Comparison of ENCODE assay signal across 21 cellular contexts in genomic region chr10:103619424-103620356, GRCh38.
DNase-seq lines count a peak whose midpoint lies in the region; ATAC-seq, FAIRE-seq and TF ChIP-seq lines count a peak whose summit lies in the region.
"Had no signal": no experiment of that assay in that cellular context is flagged by ENCODE, and none has a peak within 500 bp of the region (broad histone marks: within the 10 kb centered on the region; RNA-seq: fewer than 3 reads in every experiment).

No MANE protein-coding gene starts in this region.

- H3K4me1 ChIP-seq in heart right ventricle (peaks cover 49 to 86% (median 80%) of the 10 kb centered on the region in 9 donors), gastroesophageal sphincter (peaks cover 0 to 87% (median 53%) of the 10 kb centered on the region in 3 donors), psoas muscle (peaks cover 74% of the 10 kb centered on the region), vagina (peaks cover 93% of the 10 kb centered on the region)
- H3K4me1 ChIP-seq: A549, HAP-1 had no signal

- TF ChIP-seq CTCF in heart right ventricle (IDR thresholded peaks at IDR 0.05) (no peak), gastroesophageal sphincter (IDR thresholded peaks at IDR 0.05) (no peak), psoas muscle (IDR thresholded peaks at IDR 0.05) (no peak), vagina (IDR thresholded peaks at IDR 0.05) (no peak), D721Med (IDR thresholded peaks at IDR 0.05; ENCODE audit: insufficient read depth, missing control alignments) (no peak)

- H3K9me3 ChIP-seq in heart right ventricle (no peaks in the 10 kb centered on the region), gastroesophageal sphincter (no peaks in the 10 kb centered on the region), psoas muscle (no peaks in the 10 kb centered on the region), vagina (no peaks in the 10 kb centered on the region)
- H3K9me3 ChIP-seq: A549, HAP-1, Peyer's patch had no signal

- intact Hi-C loops in heart right ventricle (cut with DNase I): loop anchor here in 7 of 10 donors (5.0 to 10.0 kb wide), 6 partner anchors 33 to 1615 kb away; partner anchors contain the start of gene SH3PXD2A (in 1 of the 7)
- intact Hi-C loops in left cardiac atrium (cut with DNase I): no loop called here
- intact Hi-C loops in psoas muscle (cut with DNase I): loop anchor here (5.0 kb wide), 2 partner anchors 33 to 43 kb away; no protein-coding TSS in a partner anchor
- intact Hi-C loops in vagina (cut with DNase I): loop anchor here (5.0 kb wide), 1 partner anchor 58 kb away; no protein-coding TSS in a partner anchor

- DNase-seq in heart right ventricle: no peak
- DNase-seq in left cardiac atrium: no peak
- no peak for DNase-seq in psoas muscle
- DNase-seq in vagina (ENCODE audit: extremely low spot score in 2 of 2): no peak
- DNase-seq in SKM-1 treated with dmso at 0.1 percent for 144 hours (lab: John Stamatoyannopoulos, UW; ENCODE audit: unreplicated experiment): no peak
- DNase-seq in D721Med (ENCODE audit: insufficient read length, low spot score): no peak
- DNase-seq: activated CD4-positive, alpha-beta T cell treated with anti-CD3 and anti-CD28 coated beads for 4 hours; activated T-cell treated with anti-CD3 and anti-CD28 coated beads, Interleukin-2, amount 50 U/mL, for 24 hours; COR-L47; foreskin melanocyte; naive thymus-derived CD4-positive, alpha-beta T cell; NCI-H2029; NCI-H526 treated with DMSO at 0.1 percent for 48 hours; retina; stimulated activated naive CD4-positive, alpha-beta T cell; T-helper 1 cell had no signal

- 75 to 79% methylated on average over 22 of the region's 22 CpGs for WGBS in heart right ventricle, 2 donors
- 40 to 50% methylated on average over 1 to 8 of the region's 22 CpGs for WGBS in gastroesophageal sphincter (ENCODE audit: low coverage in 1 of 2), 2 donors
- WGBS in psoas muscle, 3 donors: 69 to 73% (median 71%) methylated on average over 20 to 22 of the region's 22 CpGs

- no peak for ATAC-seq in heart right ventricle
- ATAC-seq in left cardiac atrium: no peak
- ATAC-seq in gastroesophageal sphincter: no peak
- no peak for ATAC-seq in psoas muscle
- ATAC-seq in HG03432 (IDR thresholded peaks at IDR 0.05; ENCODE audit: unreplicated experiment): no peak
- ATAC-seq: A549; naive thymus-derived CD4-positive, alpha-beta T cell had no signal

- no peak for FAIRE-seq in D721Med (lab: Jason Lieb, UNC)
- FAIRE-seq: A549 had no signal

- no peak for TF ChIP-seq EP300 in gastroesophageal sphincter (IDR thresholded peaks at IDR 0.05)

- H3K36me3 ChIP-seq in heart right ventricle (peaks cover 0 to 61% (median 4%) of the 10 kb centered on the region in 9 donors), gastroesophageal sphincter (peaks cover 0 to 95% of the 10 kb centered on the region in 2 donors), psoas muscle (ENCODE audit: insufficient read depth in 1 of 2, low read depth in 1 of 2) (peaks cover 0 to 35% of the 10 kb centered on the region in 2 donors), vagina (peaks cover 0 to 18% of the 10 kb centered on the region in 2 donors)
- H3K36me3 ChIP-seq: HAP-1 had no signal

- H3K4me3 ChIP-seq in heart right ventricle (no peak overlapping the region), gastroesophageal sphincter (no peak overlapping the region), psoas muscle (no peak overlapping the region), vagina (no peak overlapping the region)
- H3K4me3 ChIP-seq: A549, HAP-1, Peyer's patch had no signal

- H3K27me3 ChIP-seq in heart right ventricle (no peaks in the 10 kb centered on the region), gastroesophageal sphincter (no peaks in the 10 kb centered on the region), psoas muscle (ENCODE audit: insufficient read depth in 3 of 3, low read length in 2 of 3) (no peaks in the 10 kb centered on the region), vagina (no peaks in the 10 kb centered on the region)
- H3K27me3 ChIP-seq: Peyer's patch had no signal

- peak overlapping the region in 9 of 10 donors; percentile 34 to 85 (median 72) for H3K27ac ChIP-seq in heart right ventricle
- peak overlapping the region in 3 of 4 donors; percentile 62 to 75 (median 74) for H3K27ac ChIP-seq in gastroesophageal sphincter
- peak overlapping the region; percentile 46 for H3K27ac ChIP-seq in psoas muscle
- H3K27ac ChIP-seq in vagina: peak overlapping the region; percentile 83
- H3K27ac ChIP-seq: A549 had no signal

- TF ChIP-seq POLR2A in gastroesophageal sphincter (IDR thresholded peaks at IDR 0.05) (no peak), vagina (IDR thresholded peaks at IDR 0.05) (no peak)

Comparison
In these comparisons a context has a peak if more than half of its experiments do, and no peak if none do; other contexts are left out.
1. intact Hi-C loops: an anchor here in heart right ventricle (5.0 to 10.0 kb wide), psoas muscle (5.0 kb wide) and vagina (5.0 kb wide); none called in left cardiac atrium.